Comparison of ENCODE assay signal across 8 cellular contexts in genomic region chr10:95289003-95289920, GRCh38. TPM values are rescaled to one million over a fixed set of nuclear protein-coding genes. Genes with fewer than 3 reads are reported as not detected.
DNase-seq lines count a peak whose midpoint lies in the region; ATAC-seq, FAIRE-seq and TF ChIP-seq lines count a peak whose summit lies in the region.

No MANE protein-coding gene starts in this region.

- peak overlapping the region; percentile 95 for H3K9ac ChIP-seq in fibroblast of lung (ENCODE audit: insufficient read depth, low read length)

- TF ChIP-seq CTCF in RWPE2 (IDR thresholded peaks at IDR 0.05; ENCODE audit: poor library complexity, severe bottlenecking) (peak; percentile 38), fibroblast of lung (conservative IDR thresholded peaks at IDR 0.05 in 1 of 2, IDR thresholded peaks at IDR 0.05 in 1 of 2; ENCODE audit: low read depth in 1 of 2, low read length in 2 of 2) (peak in 1 of 2 donors; percentile 8), osteoblast (IDR thresholded peaks at IDR 0.05; ENCODE audit: extremely low read depth, low read depth, low read length) (peak; percentile 7)

- H3K79me2 ChIP-seq in fibroblast of lung (ENCODE audit: control insufficient read depth, insufficient read depth, low read length) (peaks cover 56% of the 10 kb centered on the region), osteoblast (ENCODE audit: insufficient read depth, low read length) (peaks cover 43% of the 10 kb centered on the region)

- FAIRE-seq in GM18507 (lab: Jason Lieb, UNC): peak; percentile 71

- H3K27me3 ChIP-seq in RWPE2 (ENCODE audit: insufficient read depth, poor library complexity, severe bottlenecking) (no peaks in the 10 kb centered on the region), fibroblast of lung (ENCODE audit: control insufficient read depth, insufficient read depth, low read length) (no peaks in the 10 kb centered on the region), osteoblast (ENCODE audit: insufficient read depth, low read length) (no peaks in the 10 kb centered on the region)

- H3K4me3 ChIP-seq in RWPE2 (ENCODE audit: severe bottlenecking): peak overlapping the region; percentile 97
- H3K4me3 ChIP-seq in fibroblast of lung (replicated peaks in 1 of 4; ENCODE audit: control extremely low read depth in 1 of 4, insufficient read depth in 1 of 4, low read depth in 3 of 4, low read length in 4 of 4): peak overlapping the region; percentile 60 to 94 (median 78)
- peak overlapping the region; percentile 85 for H3K4me3 ChIP-seq in osteoblast (ENCODE audit: insufficient read depth, low read length)

- H2AFZ ChIP-seq in fibroblast of lung (ENCODE audit: low read length) (no peak overlapping the region), osteoblast (ENCODE audit: low read length) (no peak overlapping the region)

- H3K36me3 ChIP-seq in RWPE2 (ENCODE audit: low read depth) (peaks cover 40% of the 10 kb centered on the region), fibroblast of lung (ENCODE audit: control insufficient read depth, insufficient read depth, low read length) (no peaks in the 10 kb centered on the region), osteoblast (ENCODE audit: insufficient read depth, low read length) (no peaks in the 10 kb centered on the region)

- ATAC-seq in RWPE2 (ENCODE audit: low read depth) (peak; percentile 58), HG02759 (IDR thresholded peaks at IDR 0.05; ENCODE audit: unreplicated experiment) (no peak), HG03460 (IDR thresholded peaks at IDR 0.05; ENCODE audit: unreplicated experiment) (no peak)

- peaks cover 31% of the 10 kb centered on the region for H3K4me1 ChIP-seq in RWPE2 (ENCODE audit: insufficient read depth, poor library complexity, severe bottlenecking)
- peaks cover 11% of the 10 kb centered on the region for H3K4me1 ChIP-seq in fibroblast of lung (ENCODE audit: control insufficient read depth, extremely low read depth, insufficient read depth, low read length)
- peaks cover 25% of the 10 kb centered on the region for H3K4me1 ChIP-seq in osteoblast (ENCODE audit: insufficient read depth, low read length)

- H3K9me3 ChIP-seq in RWPE2 (ENCODE audit: severe bottlenecking) (no peaks in the 10 kb centered on the region), fibroblast of lung (ENCODE audit: control insufficient read depth, insufficient read depth, low read depth, low read length) (no peaks in the 10 kb centered on the region), osteoblast (ENCODE audit: low read depth, low read length) (no peaks in the 10 kb centered on the region)

- H3K27ac ChIP-seq in RWPE2 (ENCODE audit: poor library complexity, severe bottlenecking) (peak overlapping the region; percentile 74), fibroblast of lung (ENCODE audit: insufficient read depth, low read length) (peak overlapping the region; percentile 71), osteoblast (ENCODE audit: low read depth, low read length) (peak overlapping the region; percentile 56)

- H4K20me1 ChIP-seq in fibroblast of lung (ENCODE audit: control insufficient read depth, extremely low read depth, insufficient read depth, low read length) (no peaks in the 10 kb centered on the region), osteoblast (ENCODE audit: insufficient read depth, low read length) (no peaks in the 10 kb centered on the region)

- DNase-seq in 8988T (peak; percentile 58), GM18507 (ENCODE audit: extremely low spot score, insufficient read length, low read depth) (no peak), RWPE2 (ENCODE audit: low spot score) (no peak), fibroblast of lung (ENCODE audit: low read depth in 2 of 2) (no peak), osteoblast (ENCODE audit: insufficient read length, low spot score, missing footprints) (peak; percentile 83)
- no peak for DNase-seq in stimulated activated CD4-positive, alpha-beta T cell treated with anti-CD3 and anti-CD28 coated beads, Interleukin-4, amount 100 ng/mL, for 1 hour

- H3K4me2 ChIP-seq in fibroblast of lung (ENCODE audit: extremely low read depth, insufficient read depth, low read length) (peak overlapping the region; percentile 82), osteoblast (ENCODE audit: insufficient read depth, low read length) (peak overlapping the region; percentile 80)

RNA-seq across cellular contexts. Expression of gene PDLIM1, which starts 1.5 kb away (rescaled TPM):
- total RNA-seq in fibroblast of lung: 12.1 and 24.3 TPM in 2 replicates
- polyA plus RNA-seq in fibroblast of lung: 199 and 390 TPM in 2 replicates
- 236 and 460 TPM in 2 replicates for polyA plus RNA-seq in fibroblast of lung (2012)
- 188 and 437 TPM in 2 replicates for polyA minus RNA-seq in fibroblast of lung (ENCODE audit: low replicate concordance)
- total RNA-seq in osteoblast: 25.0 and 26.1 TPM in 2 replicates

Comparison
In these comparisons a context has a peak if more than half of its experiments do, and no peak if none do; other contexts are left out.
1. DNase-seq: peak in 8988T (single experiment) and osteoblast (single experiment); none in GM18507 (single experiment), RWPE2 (single experiment), fibroblast of lung (0 of 2) and stimulated activated CD4-positive, alpha-beta T cell treated with anti-CD3 and anti-CD28 coated beads, Interleukin-4, amount 100 ng/mL, for 1 hour (single experiment).
2. Peak in every context shown above with its lines, with median percentiles within 50 percentile points of each other: H3K27ac ChIP-seq and H3K4me3 ChIP-seq.